In genomic region chr3:196948442-196949365, GRCh38 we compare ENCODE assay signal across 1 cellular context.
TF ChIP-seq lines count a peak whose summit lies in the region.

No MANE protein-coding gene starts in this region.

TF ChIP-seq in HepG2, 621 proteins besides CTCF, POLR2A, EP300 and RAD21 (continued from another document and continues in another):
- no peak for TF ChIP-seq ZSCAN21 (CRISPR knock-in tag; IDR thresholded peaks at IDR 0.05; ENCODE audit: borderline replicate concordance)
- TF ChIP-seq MAFF (IDR thresholded peaks at IDR 0.05; ENCODE audit: low read depth, low read length), result no peak
- no peak for TF ChIP-seq NONO (IDR thresholded peaks at IDR 0.05)
- peak; percentile 62; the same call in 1 of the 2 replicates for TF ChIP-seq NONO (CRISPR knock-in tag; conservative IDR thresholded peaks at IDR 0.05)
- TF ChIP-seq GATAD2A (CRISPR knock-in tag; IDR thresholded peaks at IDR 0.05), result peak; percentile 44
- 0 out of 2 replicates have a peak, but pooled peaks have one; percentile 38 for TF ChIP-seq ZNF567 (CRISPR knock-in tag; IDR thresholded peaks at IDR 0.05; ENCODE audit: borderline replicate concordance)
- no peak for TF ChIP-seq NR3C1 (CRISPR knock-in tag; IDR thresholded peaks at IDR 0.05)
- TF ChIP-seq SP140L (CRISPR knock-in tag; IDR thresholded peaks at IDR 0.05; ENCODE audit: borderline replicate concordance), result no peak
- TF ChIP-seq ZNF468 (CRISPR knock-in tag; IDR thresholded peaks at IDR 0.05), result no peak
- TF ChIP-seq MIXL1 (CRISPR knock-in tag; IDR thresholded peaks at IDR 0.05), result no peak
- no peak for TF ChIP-seq CBX2 (IDR thresholded peaks at IDR 0.05; ENCODE audit: low read depth, low read length)
- TF ChIP-seq CBX2 (CRISPR knock-in tag; IDR thresholded peaks at IDR 0.05; ENCODE audit: low read depth), result no peak
- TF ChIP-seq ATF4 (CRISPR knock-in tag; IDR thresholded peaks at IDR 0.05), result no peak
- peak; percentile 100 for TF ChIP-seq PCBP1 (IDR thresholded peaks at IDR 0.05; ENCODE audit: borderline replicate concordance, low read depth, low read length)
- TF ChIP-seq ZNF580 (CRISPR knock-in tag; IDR thresholded peaks at IDR 0.05; ENCODE audit: borderline replicate concordance, low read depth), result no peak
- TF ChIP-seq ZNF296 (CRISPR knock-in tag; conservative IDR thresholded peaks at IDR 0.05), result no peak
- TF ChIP-seq RBM39 (IDR thresholded peaks at IDR 0.05; ENCODE audit: low read depth, low read length, poor library complexity, severe bottlenecking), result no peak
- no peak for TF ChIP-seq PRMT3 (CRISPR knock-in tag; IDR thresholded peaks at IDR 0.05; ENCODE audit: borderline replicate concordance, low read depth)
- TF ChIP-seq ZNF800 (CRISPR knock-in tag; IDR thresholded peaks at IDR 0.05), result no peak
- TF ChIP-seq SIX4 (CRISPR knock-in tag; IDR thresholded peaks at IDR 0.05), result no peak
- TF ChIP-seq SAFB2 (CRISPR knock-in tag; IDR thresholded peaks at IDR 0.05; ENCODE audit: borderline replicate concordance, low read depth), result 0 out of 2 replicates have a peak, but pooled peaks have one; percentile 36
- TF ChIP-seq THAP11 (CRISPR knock-in tag; IDR thresholded peaks at IDR 0.05), result no peak
- TF ChIP-seq FOXK2 (IDR thresholded peaks at IDR 0.05), result no peak
- no peak for TF ChIP-seq USF2 (IDR thresholded peaks at IDR 0.05; ENCODE audit: low read depth, low read length)
- no peak for TF ChIP-seq USF2 (CRISPR knock-in tag; IDR thresholded peaks at IDR 0.05; ENCODE audit: borderline replicate concordance)
- TF ChIP-seq MAF1 (CRISPR knock-in tag; IDR thresholded peaks at IDR 0.05; ENCODE audit: borderline replicate concordance), result no peak
- TF ChIP-seq ZNF556 (CRISPR knock-in tag; IDR thresholded peaks at IDR 0.05; ENCODE audit: borderline replicate concordance), result no peak
- TF ChIP-seq PHF5A (CRISPR knock-in tag; IDR thresholded peaks at IDR 0.05; ENCODE audit: low read depth, unreplicated experiment), result no peak
- peak; percentile 34; the same call in 1 of the 2 replicates for TF ChIP-seq DMAP1 (CRISPR knock-in tag; IDR thresholded peaks at IDR 0.05)
- no peak for TF ChIP-seq MBNL3 (CRISPR knock-in tag; conservative IDR thresholded peaks at IDR 0.05)
- no peak for TF ChIP-seq ZNF782 (CRISPR knock-in tag; IDR thresholded peaks at IDR 0.05; ENCODE audit: borderline replicate concordance)
- no peak for TF ChIP-seq MTF2 (CRISPR knock-in tag; IDR thresholded peaks at IDR 0.05; ENCODE audit: borderline replicate concordance)
- TF ChIP-seq ZBTB25 (CRISPR knock-in tag; IDR thresholded peaks at IDR 0.05), result no peak
- TF ChIP-seq ZBTB34 (CRISPR knock-in tag; IDR thresholded peaks at IDR 0.05), result no peak
- TF ChIP-seq GATA4 (IDR thresholded peaks at IDR 0.05; ENCODE audit: borderline replicate concordance, low read depth), result no peak
- no peak for TF ChIP-seq TOPORS (CRISPR knock-in tag; IDR thresholded peaks at IDR 0.05)
- TF ChIP-seq STAT5B (CRISPR knock-in tag; IDR thresholded peaks at IDR 0.05), result no peak
- no peak for TF ChIP-seq ZNF276 (CRISPR knock-in tag; IDR thresholded peaks at IDR 0.05; ENCODE audit: low read depth)
- TF ChIP-seq CC2D1A (CRISPR knock-in tag; IDR thresholded peaks at IDR 0.05), result no peak
- TF ChIP-seq ZNF33A (CRISPR knock-in tag; IDR thresholded peaks at IDR 0.05; ENCODE audit: borderline replicate concordance), result no peak
- TF ChIP-seq ZSCAN20 (CRISPR knock-in tag; IDR thresholded peaks at IDR 0.05; ENCODE audit: borderline replicate concordance), result no peak
- TF ChIP-seq POGZ (CRISPR knock-in tag; IDR thresholded peaks at IDR 0.05), result 0 out of 2 replicates have a peak, but pooled peaks have one; percentile 35
- TF ChIP-seq SKIL (CRISPR knock-in tag; IDR thresholded peaks at IDR 0.05; ENCODE audit: borderline replicate concordance), result no peak
- no peak for TF ChIP-seq E2F5 (CRISPR knock-in tag; conservative IDR thresholded peaks at IDR 0.05)
- TF ChIP-seq HMGXB4 (CRISPR knock-in tag; IDR thresholded peaks at IDR 0.05; ENCODE audit: borderline replicate concordance in 1 of 2, low read depth in 1 of 2), result peak; percentile 78 to 81
- no peak for TF ChIP-seq ZNF335 (CRISPR knock-in tag; IDR thresholded peaks at IDR 0.05)
- TF ChIP-seq NR2F1 (CRISPR knock-in tag; IDR thresholded peaks at IDR 0.05), result no peak
- TF ChIP-seq KDM2A (CRISPR knock-in tag; IDR thresholded peaks at IDR 0.05; ENCODE audit: borderline replicate concordance, low read depth), result peak; percentile 78; the same call in 1 of the 2 replicates
- peak; percentile 88 for TF ChIP-seq ZFX (CRISPR knock-in tag; IDR thresholded peaks at IDR 0.05; ENCODE audit: low read depth)
- no peak for TF ChIP-seq ZNF337 (CRISPR knock-in tag; IDR thresholded peaks at IDR 0.05; ENCODE audit: borderline replicate concordance, low read depth)
- 0 out of 2 replicates have a peak, but pooled peaks have one; percentile 59 for TF ChIP-seq FOXC1 (CRISPR knock-in tag; IDR thresholded peaks at IDR 0.05; ENCODE audit: borderline replicate concordance)
- TF ChIP-seq ETV5 (CRISPR knock-in tag; IDR thresholded peaks at IDR 0.05; ENCODE audit: borderline replicate concordance), result no peak
- no peak for TF ChIP-seq TCF7L2 (IDR thresholded peaks at IDR 0.05; ENCODE audit: low read depth, low read length)
- no peak for TF ChIP-seq ZSCAN9 (CRISPR knock-in tag; IDR thresholded peaks at IDR 0.05; ENCODE audit: borderline replicate concordance)
